Comparison of ENCODE assay signal across 22 cellular contexts in genomic region chr4:11218692-11219091, GRCh38.
DNase-seq lines count a peak whose midpoint lies in the region; TF ChIP-seq lines count a peak whose summit lies in the region.
"Had no signal": no experiment of that assay in that cellular context is flagged by ENCODE, and none has a peak within 500 bp of the region (broad histone marks: within the 10 kb centered on the region; RNA-seq: fewer than 3 reads in every experiment).

No MANE protein-coding gene starts in this region.

- no peaks in the 10 kb centered on the region for H3K9me3 ChIP-seq in breast epithelium
- H3K9me3 ChIP-seq in thyroid gland = no peaks in the 10 kb centered on the region
- H3K9me3 ChIP-seq: ovary, tibial artery had no signal

- POLR2A ChIA-PET in MCF 10A (lab: Yijun Ruan, JAX) = no interaction called here

- DNase-seq in MCF 10A (ENCODE audit: unreplicated experiment) (peak; percentile 17), breast epithelium (ENCODE audit: low spot score in 2 of 2) (no peak), NCI-H2227 (lab: John Stamatoyannopoulos, UW; ENCODE audit: unreplicated experiment) (peak; percentile 51), choroid plexus epithelial cell (ENCODE audit: low read depth) (peak; percentile 6), progenitor cell of endocrine pancreas (ENCODE audit: low spot score, unreplicated experiment) (no peak), thyroid gland (no peak), KBM-7 (no peak), kidney glomerular epithelial cell (lab: John Stamatoyannopoulos, UW) (no peak)
- DNase-seq: activated B cell treated with CpG ODN at 0.5 μM for 24 hours; activated CD8-positive, alpha-beta memory T cell treated with anti-CD3 and anti-CD28 coated beads for 24 hours; activated T-cell treated with anti-CD3 and anti-CD28 coated beads, Interleukin-2, amount 50 U/mL, for 72 hours; hippocampal formation; kidney; mammary epithelial cell; NCI-H510A; ovary; SHP77; stimulated activated naive B cell treated with anti-CD40 and anti-IgM and Interleukin-4, amounts not matched to agents 10 μg/mL and 1 μg/mL and 100 μg/mL, for 72 hours; T-helper 17 cell; tibial artery had no signal

- H3K27ac Mint-ChIP-seq in MCF 10A (ENCODE audit: low read depth, unreplicated experiment) = no peak overlapping the region
- no peak overlapping the region for H3K27ac Mint-ChIP-seq in progenitor cell of endocrine pancreas
- H3K27ac Mint-ChIP-seq: activated B cell treated with CpG ODN at 0.5 μM for 24 hours; activated naive CD4-positive, alpha-beta T cell treated with anti-CD3 and anti-CD28 coated beads, Interleukin-2, amount 50 U/mL, for 24 hours; activated T-cell treated with anti-CD3 and anti-CD28 coated beads, Interleukin-2, amount 50 U/mL, for 72 hours; stimulated activated naive B cell treated with anti-CD40 and anti-IgM and Interleukin-4, amounts not matched to agents 10 μg/mL and 1 μg/mL and 100 μg/mL, for 72 hours; T-helper 17 cell had no signal

- no peaks in the 10 kb centered on the region for H3K4me1 ChIP-seq in breast epithelium
- no peaks in the 10 kb centered on the region for H3K4me1 ChIP-seq in thyroid gland
- H3K4me1 ChIP-seq: tibial artery had no signal

- no peaks in the 10 kb centered on the region for H3K9me3 Mint-ChIP-seq in MCF 10A (ENCODE audit: unreplicated experiment)
- H3K9me3 Mint-ChIP-seq in progenitor cell of endocrine pancreas (ENCODE audit: low read depth) = peaks cover 10% of the 10 kb centered on the region
- H3K9me3 Mint-ChIP-seq: activated naive CD4-positive, alpha-beta T cell treated with anti-CD3 and anti-CD28 coated beads, Interleukin-2, amount 50 U/mL, for 24 hours; activated T-cell treated with anti-CD3 and anti-CD28 coated beads, Interleukin-2, amount 50 U/mL, for 72 hours; stimulated activated naive B cell treated with anti-CD40 and anti-IgM and Interleukin-4, amounts not matched to agents 10 μg/mL and 1 μg/mL and 100 μg/mL, for 72 hours had no signal

- 92 to 95% methylated on average over 5 of the region's 5 CpGs for WGBS in thyroid gland, 2 donors

- TF ChIP-seq CTCF in MCF 10A (IDR thresholded peaks at IDR 0.05; ENCODE audit: unreplicated experiment) = no peak
- no peak for TF ChIP-seq CTCF in breast epithelium (IDR thresholded peaks at IDR 0.05)
- TF ChIP-seq CTCF in choroid plexus epithelial cell (conservative IDR thresholded peaks at IDR 0.05; ENCODE audit: low read depth, low read length) = peak; percentile 35
- peak; percentile 29 for TF ChIP-seq CTCF in progenitor cell of endocrine pancreas (IDR thresholded peaks at IDR 0.05; ENCODE audit: unreplicated experiment)
- TF ChIP-seq CTCF in thyroid gland (IDR thresholded peaks at IDR 0.05) = no peak

- in situ Hi-C loops in KBM-7 (cut with MboI; ENCODE audit: low pct_unique_long_range_greater_than_20kb, low sequenced_read_pairs) = no loop called here

- H3K27me3 ChIP-seq in breast epithelium (no peaks in the 10 kb centered on the region), thyroid gland (no peaks in the 10 kb centered on the region)
- H3K27me3 ChIP-seq: ovary, tibial artery had no signal

- no peaks in the 10 kb centered on the region for H3K27me3 Mint-ChIP-seq in MCF 10A (ENCODE audit: insufficient read depth, unreplicated experiment)
- H3K27me3 Mint-ChIP-seq in progenitor cell of endocrine pancreas = peaks cover 17% of the 10 kb centered on the region
- H3K27me3 Mint-ChIP-seq: activated B cell treated with CpG ODN at 0.5 μM for 24 hours; activated naive CD4-positive, alpha-beta T cell treated with anti-CD3 and anti-CD28 coated beads, Interleukin-2, amount 50 U/mL, for 24 hours; stimulated activated naive B cell treated with anti-CD40 and anti-IgM and Interleukin-4, amounts not matched to agents 10 μg/mL and 1 μg/mL and 100 μg/mL, for 72 hours had no signal

- H3K36me3 ChIP-seq in breast epithelium (no peaks in the 10 kb centered on the region), thyroid gland (no peaks in the 10 kb centered on the region)
- H3K36me3 ChIP-seq: ovary, tibial artery had no signal

- BruUV-seq in MCF 10A (replicated peaks; lab: Mats Ljungman, UMichigan) = no TSS peak

- H3K4me3 ChIP-seq in breast epithelium = no peak overlapping the region
- no peak overlapping the region for H3K4me3 ChIP-seq in choroid plexus epithelial cell (ENCODE audit: low read depth, low read length)
- no peak overlapping the region for H3K4me3 ChIP-seq in thyroid gland (replicated peaks in 1 of 3)
- H3K4me3 ChIP-seq: coronary artery, ovary, tibial artery had no signal

- no peak overlapping the region for H3K27ac ChIP-seq in breast epithelium
- H3K27ac ChIP-seq in thyroid gland = no peak overlapping the region
- H3K27ac ChIP-seq: coronary artery, ovary, tibial artery had no signal

- CTCF ChIA-PET in MCF 10A (lab: Yijun Ruan, JAX) = interaction anchor here (0.7 to 0.9 kb wide), 2 partner anchors 330 to 624 kb away, joined by 3 read pairs; no protein-coding TSS in a partner anchor

- H3K36me3 Mint-ChIP-seq in MCF 10A (ENCODE audit: insufficient read depth, unreplicated experiment) (no peaks in the 10 kb centered on the region), progenitor cell of endocrine pancreas (ENCODE audit: insufficient read depth) (no peaks in the 10 kb centered on the region)
- H3K36me3 Mint-ChIP-seq: activated naive CD4-positive, alpha-beta T cell treated with anti-CD3 and anti-CD28 coated beads, Interleukin-2, amount 50 U/mL, for 24 hours; stimulated activated naive B cell treated with anti-CD40 and anti-IgM and Interleukin-4, amounts not matched to agents 10 μg/mL and 1 μg/mL and 100 μg/mL, for 72 hours had no signal

- H3K4me1 Mint-ChIP-seq in MCF 10A (ENCODE audit: insufficient read depth, unreplicated experiment) (no peaks in the 10 kb centered on the region), progenitor cell of endocrine pancreas (ENCODE audit: low read depth) (peaks cover 21% of the 10 kb centered on the region)
- H3K4me1 Mint-ChIP-seq: activated B cell treated with CpG ODN at 0.5 μM for 24 hours; activated naive CD4-positive, alpha-beta T cell treated with anti-CD3 and anti-CD28 coated beads, Interleukin-2, amount 50 U/mL, for 24 hours; T-helper 17 cell had no signal

- intact Hi-C loops in MCF 10A (cut with micrococcal nuclease) (no loop called here), breast epithelium (cut with DNase I; ENCODE audit: low total_unique reads) (no loop called here), thyroid gland (cut with DNase I) (no loop called here)

- H3K4me3 Mint-ChIP-seq in MCF 10A (ENCODE audit: unreplicated experiment) (no peak overlapping the region), progenitor cell of endocrine pancreas (ENCODE audit: low read depth) (no peak overlapping the region)
- H3K4me3 Mint-ChIP-seq: activated B cell treated with CpG ODN at 0.5 μM for 24 hours; activated naive CD4-positive, alpha-beta T cell treated with anti-CD3 and anti-CD28 coated beads, Interleukin-2, amount 50 U/mL, for 24 hours; activated T-cell treated with anti-CD3 and anti-CD28 coated beads, Interleukin-2, amount 50 U/mL, for 72 hours; stimulated activated naive B cell treated with anti-CD40 and anti-IgM and Interleukin-4, amounts not matched to agents 10 μg/mL and 1 μg/mL and 100 μg/mL, for 72 hours; T-helper 17 cell had no signal

- TF ChIP-seq POLR2A in breast epithelium (IDR thresholded peaks at IDR 0.05) = no peak
- TF ChIP-seq POLR2A in thyroid gland (IDR thresholded peaks at IDR 0.05) = no peak

Comparison
In these comparisons a context has a peak if more than half of its experiments do, and no peak if none do; other contexts are left out.
1. DNase-seq: peak in MCF 10A (single experiment), NCI-H2227 (single experiment) and choroid plexus epithelial cell (single experiment); none in breast epithelium (0 of 2), progenitor cell of endocrine pancreas (single experiment), thyroid gland (0 of 2), KBM-7 (single experiment) and kidney glomerular epithelial cell (single experiment).
2. CTCF ChIP-seq: peak in choroid plexus epithelial cell (single experiment) and progenitor cell of endocrine pancreas (single experiment); none in MCF 10A (single experiment), breast epithelium (0 of 3) and thyroid gland (0 of 6).